ENCODE assay signal across 19 cellular contexts in the genomic region with DNA sequence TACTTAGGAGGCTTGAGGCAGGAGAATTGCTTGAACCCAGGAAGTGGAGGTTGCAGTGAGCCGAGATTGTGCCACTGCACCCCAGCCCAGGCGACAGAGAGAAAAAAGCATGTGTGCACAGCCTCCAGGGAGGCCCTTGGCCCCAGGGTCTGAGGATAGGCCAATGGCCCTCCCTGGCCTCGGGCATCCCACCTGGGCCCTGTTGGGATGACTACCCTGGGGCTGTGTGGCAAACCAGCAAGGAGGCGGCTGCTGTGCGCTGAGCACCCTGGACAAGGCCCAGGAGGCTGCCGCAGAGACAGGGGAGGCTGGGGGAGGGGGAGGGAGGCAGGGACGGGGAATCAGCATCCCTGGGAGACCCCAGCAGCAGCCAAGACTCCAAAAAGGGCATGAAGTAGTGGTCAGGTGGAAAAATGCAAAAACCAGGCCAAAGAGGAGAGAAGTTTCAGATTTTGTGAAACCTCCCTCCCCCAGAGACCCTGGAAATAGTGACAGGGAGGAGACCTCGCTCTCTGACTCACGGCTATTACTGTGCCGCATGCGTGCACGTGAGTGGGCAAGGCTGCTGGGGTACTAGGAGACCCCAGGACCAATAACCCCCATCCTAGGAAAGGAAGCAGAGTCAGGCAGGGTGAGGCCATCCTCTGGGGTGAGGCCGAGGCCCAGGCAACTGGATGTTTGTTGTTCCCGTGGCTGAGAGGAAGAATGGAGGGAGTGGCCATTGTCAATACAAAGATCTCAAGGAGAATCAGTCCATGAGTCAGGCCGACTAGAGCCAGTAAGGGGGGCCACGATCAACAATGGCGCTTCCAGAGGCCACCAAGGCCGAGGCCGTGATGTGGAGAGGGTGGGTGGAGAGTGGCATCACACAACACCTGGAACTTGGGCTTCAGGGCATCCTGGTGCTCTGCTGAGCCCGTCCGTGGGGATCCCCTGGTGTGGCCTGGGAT. TPM values are rescaled to one million over a fixed set of nuclear protein-coding genes. Genes with fewer than 3 reads are reported as not detected.
A peak's percentile ranks its signal among the peaks of the same experiment; 100 is the strongest.
DNase-seq lines count a peak whose midpoint lies in the region; ATAC-seq and TF ChIP-seq lines count a peak whose summit lies in the region.
"Had no signal": no experiment of that assay in that cellular context is flagged by ENCODE, and none has a peak within 500 bp of the region (broad histone marks: within the 10 kb centered on the region; RNA-seq: fewer than 3 reads in every experiment).

No MANE protein-coding gene starts in this region.

- no peak for ATAC-seq in HG02642 (IDR thresholded peaks at IDR 0.05; ENCODE audit: poor library complexity, unreplicated experiment)

- DNase-seq in NCI-H748 (lab: John Stamatoyannopoulos, UW; ENCODE audit: unreplicated experiment) (peak; percentile 56), NCI-H748 treated with DMSO at 0.1 percent for 48 hours (lab: John Stamatoyannopoulos, UW) (no peak), dorsolateral prefrontal cortex (peak in 4 of 10 donors; percentile 44 to 75 (median 61)), medulla oblongata (ENCODE audit: extremely low spot score) (peak; percentile 48), superior temporal gyrus (ENCODE audit: extremely low spot score) (peak; percentile 62), NCI-H510A treated with DMSO at 0.1 percent for 48 hours (lab: John Stamatoyannopoulos, UW) (no peak)
- no peak for DNase-seq in stimulated activated CD4-positive, alpha-beta T cell treated with anti-CD3 and anti-CD28 coated beads, Interleukin-1b, Interleukin-23, amount 100 ng/mL, for 48 hours
- DNase-seq: activated naive CD4-positive, alpha-beta T cell treated with anti-CD3 and anti-CD28 coated beads, Interleukin-2, amount 10 ng/mL, durations not matched to agents 7 days and 5 days; activated T-cell treated with anti-CD3 and anti-CD28 coated beads, Interleukin-2, amount 50 U/mL, for 1 hour; body of pancreas; DMS 273 treated with DMSO at 0.1 percent for 48 hours; naive B cell; NCI-H1417 treated with DMSO at 0.1 percent for 48 hours; psoas muscle; spleen; upper lobe of left lung had no signal

- H3K27me3 ChIP-seq in dorsolateral prefrontal cortex = no peaks in the 10 kb centered on the region
- H3K27me3 ChIP-seq: BLaER1 treated with 17β-estradiol and CSF1 and Interleukin-3, amounts not matched to agents 10 nM and 100 nM; body of pancreas; spleen; upper lobe of left lung had no signal

- intact Hi-C loops in dorsolateral prefrontal cortex (cut with DNase I) = no loop called here

- TF ChIP-seq CTCF in dorsolateral prefrontal cortex (IDR thresholded peaks at IDR 0.05 in 54 of 56, conservative IDR thresholded peaks at IDR 0.05 in 2 of 56; ENCODE audit: low read depth in 1 of 56, partially characterized antibody in 56 of 56) = peak in 1 of 56 donors; percentile 13

- H3K27ac ChIP-seq in dorsolateral prefrontal cortex = peak overlapping the region in 57 of 59 donors; percentile 39 to 93 (median 80)
- H3K27ac ChIP-seq: BLaER1 treated with 17β-estradiol and CSF1 and Interleukin-3, amounts not matched to agents 10 nM and 100 nM; body of pancreas; psoas muscle; spleen had no signal

- no peak overlapping the region for H3K4me3 ChIP-seq in dorsolateral prefrontal cortex
- H3K4me3 ChIP-seq: BLaER1 treated with 17β-estradiol and CSF1 and Interleukin-3, amounts not matched to agents 10 nM and 100 nM; body of pancreas; psoas muscle; spleen; upper lobe of left lung had no signal

RNA-seq across cellular contexts. Expression of gene B3GNT7, which starts 16.0 kb away (rescaled TPM):
- 10 to 100 TPM in 9 of 120 experiments, 1 to 10 TPM in 111; 2.1 to 13.9 (median 5.9) TPM for total RNA-seq in dorsolateral prefrontal cortex
- total RNA-seq: A172 had no signal

Comparison
In these comparisons a context has a peak if more than half of its experiments do, and no peak if none do; other contexts are left out.
1. DNase-seq: peak in NCI-H748 (single experiment), medulla oblongata (single experiment) and superior temporal gyrus (single experiment); none in NCI-H748 treated with DMSO at 0.1 percent for 48 hours (single experiment), stimulated activated CD4-positive, alpha-beta T cell treated with anti-CD3 and anti-CD28 coated beads, Interleukin-1b, Interleukin-23, amount 100 ng/mL, for 48 hours (single experiment) and NCI-H510A treated with DMSO at 0.1 percent for 48 hours (single experiment).